8 cellular contexts compared by ENCODE assay signal in the genomic region with DNA sequence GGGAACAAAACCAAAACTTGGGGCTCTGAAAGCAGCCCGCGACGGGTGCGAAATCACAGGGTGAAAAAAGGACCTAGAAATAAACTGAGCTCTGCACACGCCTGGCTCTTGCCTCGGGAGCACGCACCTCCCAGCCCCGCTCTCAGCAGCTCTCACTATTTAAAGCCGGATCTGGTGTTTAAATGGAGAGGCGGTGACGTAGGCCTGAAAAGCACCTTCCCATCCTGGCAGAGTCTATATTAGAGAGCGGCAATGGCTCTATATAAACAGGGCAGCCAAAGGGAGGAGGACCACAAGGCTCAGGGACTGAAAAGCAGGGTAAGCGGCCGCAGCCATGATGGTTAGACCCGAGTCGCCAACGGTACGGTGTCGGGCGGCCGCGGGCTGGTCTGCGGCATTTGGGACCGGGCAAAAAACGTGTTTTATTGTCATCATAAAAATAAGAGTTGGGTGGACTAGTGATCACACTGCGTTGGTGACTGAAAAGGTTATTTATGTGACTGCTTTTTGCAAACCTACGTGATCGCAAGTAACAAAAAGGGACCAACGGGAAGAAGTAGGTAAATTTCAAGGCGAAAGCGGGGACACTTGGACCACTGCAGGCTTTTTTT. TPM values are rescaled to one million over a fixed set of nuclear protein-coding genes. Genes with fewer than 3 reads are reported as not detected.
A peak's percentile ranks its signal among the peaks of the same experiment; 100 is the strongest.
DNase-seq lines count a peak whose midpoint lies in the region; ATAC-seq and TF ChIP-seq lines count a peak whose summit lies in the region.

No MANE protein-coding gene starts in this region.

- intact Hi-C loops in esophagus muscularis mucosa (cut with DNase I) = loop anchor here (5.0 kb wide), 1 partner anchor 47 kb away; no protein-coding TSS in a partner anchor

- H3K4me2 ChIP-seq in DND-41 (ENCODE audit: insufficient read depth, low read length) = peak overlapping the region; percentile 70

- TF ChIP-seq CTCF in DND-41 (IDR thresholded peaks at IDR 0.05; ENCODE audit: borderline replicate concordance, extremely low read depth, low read length, poor library complexity, severe bottlenecking) (no peak), Peyer's patch (IDR thresholded peaks at IDR 0.05) (peak in 1 of 6 experiments; percentile 9), esophagus muscularis mucosa (IDR thresholded peaks at IDR 0.05) (no peak)

- H3K27ac ChIP-seq in DND-41 (ENCODE audit: low read length) = peak overlapping the region; percentile 99
- H3K27ac ChIP-seq in KOPT-K1 (ENCODE audit: low read depth, low read length, poor library complexity, severe bottlenecking) = peak overlapping the region; percentile 96
- H3K27ac ChIP-seq in Peyer's patch = peak overlapping the region; percentile 92 to 99 (median 96)
- peak overlapping the region; percentile 96 to 99 (median 98) for H3K27ac ChIP-seq in esophagus muscularis mucosa (replicated peaks in 1 of 4)
- peak overlapping the region; percentile 100 for H3K27ac ChIP-seq in muscle layer of duodenum (ENCODE audit: low read length)

- peak; percentile 93 for DNase-seq in DND-41
- DNase-seq in Peyer's patch = peak; percentile 89 to 97 (median 94)
- DNase-seq in activated T-helper 1 cell treated with Interleukin-2 at 50 U/mL for 16 hours (ENCODE audit: low read depth) = peak; percentile 72
- DNase-seq in esophagus muscularis mucosa (ENCODE audit: extremely low spot score) = peak; percentile 99
- peak; percentile 55 for DNase-seq in stimulated activated CD8-positive, alpha-beta memory T cell treated with anti-CD3 and anti-CD28 coated beads, Interleukin-7, amount 100 ng/mL, for 24 hours (ENCODE audit: low read depth)

- peak; percentile 99 to 100 for TF ChIP-seq POLR2A in Peyer's patch (IDR thresholded peaks at IDR 0.05)
- peak; percentile 96 for TF ChIP-seq POLR2A in esophagus muscularis mucosa (IDR thresholded peaks at IDR 0.05; ENCODE audit: low read depth)

- H3K27me3 ChIP-seq in DND-41 (ENCODE audit: insufficient read depth, low read length, poor library complexity) = no peaks in the 10 kb centered on the region
- H3K27me3 ChIP-seq in Peyer's patch = no peaks in the 10 kb centered on the region
- H3K27me3 ChIP-seq in esophagus muscularis mucosa = no peaks in the 10 kb centered on the region
- no peaks in the 10 kb centered on the region for H3K27me3 ChIP-seq in muscle layer of duodenum (ENCODE audit: low read depth, low read length)

- ATAC-seq in DND-41 (ENCODE audit: insufficient read depth, low read depth) = peak; percentile 75
- peak; percentile 53 for ATAC-seq in GM21825 (IDR thresholded peaks at IDR 0.05; ENCODE audit: unreplicated experiment)

- H3K4me3 ChIP-seq in DND-41 (ENCODE audit: low read depth in 1 of 2, low read length in 2 of 2) (peak overlapping the region; percentile 85 to 95), Peyer's patch (peak overlapping the region; percentile 66 to 88 (median 78)), esophagus muscularis mucosa (peak overlapping the region; percentile 78 to 84 (median 81)), muscle layer of duodenum (ENCODE audit: low read depth in 1 of 2, low read length in 2 of 2) (peak overlapping the region; percentile 71 to 94)

- peaks cover 59% of the 10 kb centered on the region for H3K4me1 ChIP-seq in DND-41 (ENCODE audit: insufficient read depth, low read length)
- peaks cover 0 to 25% (median 0%) of the 10 kb centered on the region in 4 donors for H3K4me1 ChIP-seq in Peyer's patch
- H3K4me1 ChIP-seq in esophagus muscularis mucosa = peaks cover 22 to 36% (median 35%) of the 10 kb centered on the region in 4 donors
- peaks cover 5 to 15% of the 10 kb centered on the region in 2 donors for H3K4me1 ChIP-seq in muscle layer of duodenum (ENCODE audit: control insufficient read depth in 1 of 2, insufficient read depth in 2 of 2, low read length in 2 of 2)

- no peak for TF ChIP-seq EP300 in esophagus muscularis mucosa (IDR thresholded peaks at IDR 0.05)

- H3K9ac ChIP-seq in DND-41 (ENCODE audit: low read depth, low read length) = peak overlapping the region; percentile 97

- H2AFZ ChIP-seq in DND-41 (ENCODE audit: low read depth, low read length) = peak overlapping the region; percentile 52

- peaks cover 61% of the 10 kb centered on the region for H3K79me2 ChIP-seq in DND-41 (ENCODE audit: insufficient read depth, low read length)

- under 1% methylated on average over 31 of the region's 31 CpGs for WGBS in esophagus muscularis mucosa

- H4K20me1 ChIP-seq in DND-41 (ENCODE audit: insufficient read depth, low read length) = peaks cover 4% of the 10 kb centered on the region; the same call in 1 of the 2 replicates

- H3K9me3 ChIP-seq in DND-41 (ENCODE audit: insufficient read depth, low read length, severe bottlenecking) = no peaks in the 10 kb centered on the region
- no peaks in the 10 kb centered on the region for H3K9me3 ChIP-seq in KOPT-K1 (ENCODE audit: insufficient read depth, low read length, poor library complexity, severe bottlenecking)
- H3K9me3 ChIP-seq in Peyer's patch = no peaks in the 10 kb centered on the region
- H3K9me3 ChIP-seq in esophagus muscularis mucosa = no peaks in the 10 kb centered on the region
- H3K9me3 ChIP-seq in muscle layer of duodenum (ENCODE audit: control insufficient read depth in 1 of 2, low read length in 2 of 2) = no peaks in the 10 kb centered on the region

- H3K36me3 ChIP-seq in DND-41 (ENCODE audit: insufficient read depth, low read length) (peaks cover 26% of the 10 kb centered on the region), KOPT-K1 (ENCODE audit: insufficient read depth, low read length) (peaks cover 35% of the 10 kb centered on the region), Peyer's patch (peaks cover 0 to 21% (median 0%) of the 10 kb centered on the region in 3 donors), esophagus muscularis mucosa (peaks cover 9 to 19% (median 14%) of the 10 kb centered on the region in 4 donors), muscle layer of duodenum (ENCODE audit: control insufficient read depth in 1 of 2, insufficient read depth in 2 of 2, low read length in 2 of 2) (peaks cover under 1 to 7% of the 10 kb centered on the region in 2 donors)

RNA-seq across cellular contexts. Expression of gene GTF2A1, which starts 1.4 kb away (rescaled TPM):
- total RNA-seq in Peyer's patch (10 to 100 TPM; 12.5 to 28.9 (median 18.6) TPM), esophagus muscularis mucosa (10 to 100 TPM; 17.1 to 35.1 (median 28.4) TPM)

Comparison
In these comparisons a context has a peak if more than half of its experiments do, and no peak if none do; other contexts are left out.
1. Peak in every context shown above with its lines: DNase-seq, ATAC-seq, H3K4me3 ChIP-seq and H3K27ac ChIP-seq.